Comparison of ENCODE assay signal across 8 cellular contexts in genomic region chr2:182717451-182718215, GRCh38. TPM values are rescaled to one million over a fixed set of nuclear protein-coding genes. Genes with fewer than 3 reads are reported as not detected.
DNase-seq lines count a peak whose midpoint lies in the region; ATAC-seq and TF ChIP-seq lines count a peak whose summit lies in the region.

No MANE protein-coding gene starts in this region.

- H3K4me1 Mint-ChIP-seq in natural killer cell (no peaks in the 10 kb centered on the region), neural progenitor cell (peaks cover 7% of the 10 kb centered on the region), progenitor cell of endocrine pancreas (ENCODE audit: low read depth) (peaks cover 9% of the 10 kb centered on the region)
- peaks cover 6 to 16% of the 10 kb centered on the region in 2 donors for H3K4me1 Mint-ChIP-seq in natural killer cell treated with Interleukin-12 subunit alpha and Interleukin-12 subunit beta and Interleukin-15 and Interleukin-18, amount 100 ng/mL, for 72 hours (ENCODE audit: low read depth in 2 of 2)
- peaks cover 3% of the 10 kb centered on the region for H3K4me1 Mint-ChIP-seq in activated CD4-positive, alpha-beta T cell treated with anti-CD3 and anti-CD28 coated beads for 36 hours

- H3K27ac Mint-ChIP-seq in natural killer cell (no peak overlapping the region), neural progenitor cell (no peak overlapping the region), progenitor cell of endocrine pancreas (no peak overlapping the region)
- no peak overlapping the region for H3K27ac Mint-ChIP-seq in natural killer cell treated with Interleukin-12 subunit alpha and Interleukin-12 subunit beta and Interleukin-15 and Interleukin-18, amount 100 ng/mL, for 72 hours
- no peak overlapping the region for H3K27ac Mint-ChIP-seq in activated CD4-positive, alpha-beta T cell treated with anti-CD3 and anti-CD28 coated beads for 36 hours

- no peaks in the 10 kb centered on the region for H3K9me3 Mint-ChIP-seq in natural killer cell
- H3K9me3 Mint-ChIP-seq in natural killer cell treated with Interleukin-12 subunit alpha and Interleukin-12 subunit beta and Interleukin-15 and Interleukin-18, amount 100 ng/mL, for 72 hours, result no peaks in the 10 kb centered on the region
- H3K9me3 Mint-ChIP-seq in neural progenitor cell, result no peaks in the 10 kb centered on the region
- H3K9me3 Mint-ChIP-seq in progenitor cell of endocrine pancreas (ENCODE audit: low read depth), result no peaks in the 10 kb centered on the region
- H3K9me3 Mint-ChIP-seq in activated CD4-positive, alpha-beta T cell treated with anti-CD3 and anti-CD28 coated beads for 36 hours (ENCODE audit: low read depth), result no peaks in the 10 kb centered on the region

- no peak for ATAC-seq in natural killer cell
- no peak for ATAC-seq in natural killer cell treated with Interleukin-12 subunit alpha and Interleukin-12 subunit beta and Interleukin-15 and Interleukin-18, amount 100 ng/mL, for 72 hours
- ATAC-seq in HG02981 (IDR thresholded peaks at IDR 0.05; ENCODE audit: unreplicated experiment), result peak; percentile 27
- ATAC-seq in activated CD4-positive, alpha-beta T cell treated with anti-CD3 and anti-CD28 coated beads for 36 hours, result no peak

- H3K27me3 Mint-ChIP-seq in natural killer cell (ENCODE audit: low read depth in 2 of 2) (peaks cover 6 to 12% of the 10 kb centered on the region in 2 donors), neural progenitor cell (ENCODE audit: insufficient read depth, low read depth) (peaks cover 3% of the 10 kb centered on the region), progenitor cell of endocrine pancreas (no peaks in the 10 kb centered on the region)
- peaks cover 15 to 18% of the 10 kb centered on the region in 2 donors for H3K27me3 Mint-ChIP-seq in natural killer cell treated with Interleukin-12 subunit alpha and Interleukin-12 subunit beta and Interleukin-15 and Interleukin-18, amount 100 ng/mL, for 72 hours
- no peaks in the 10 kb centered on the region for H3K27me3 Mint-ChIP-seq in activated CD4-positive, alpha-beta T cell treated with anti-CD3 and anti-CD28 coated beads for 36 hours

- peaks cover 25% of the 10 kb centered on the region for H3K79me2 ChIP-seq in neural progenitor cell (ENCODE audit: low read depth)

- H3K27me3 ChIP-seq in neural progenitor cell, result no peaks in the 10 kb centered on the region

- peaks cover 26% of the 10 kb centered on the region for H3K36me3 ChIP-seq in neural progenitor cell

- DNase-seq in natural killer cell (no peak), RPMI8226 (peak; percentile 86), neural progenitor cell (ENCODE audit: low spot score) (no peak), progenitor cell of endocrine pancreas (ENCODE audit: low spot score, unreplicated experiment) (no peak)
- no peak for DNase-seq in natural killer cell treated with Interleukin-12 subunit alpha and Interleukin-12 subunit beta and Interleukin-15 and Interleukin-18, amount 100 ng/mL, for 72 hours (ENCODE audit: low spot score)
- DNase-seq in stimulated activated CD4-positive, alpha-beta T cell treated with anti-CD3 and anti-CD28 coated beads, Interleukin-12 subunit alpha, Interleukin-12 subunit beta, amount 100 ng/mL, for 4 hours, result no peak
- no peak for DNase-seq in activated CD4-positive, alpha-beta T cell treated with anti-CD3 and anti-CD28 coated beads for 36 hours

- POLR2A ChIA-PET in activated CD4-positive, alpha-beta T cell treated with anti-CD3 and anti-CD28 coated beads for 36 hours (lab: Charles Lee), result interaction anchor here (0.6 kb wide), 1 partner anchor 928 kb away, joined by 3 read pairs; no protein-coding TSS in a partner anchor

- no peaks in the 10 kb centered on the region for H3K9me3 ChIP-seq in neural progenitor cell (ENCODE audit: low read depth)

- no peaks in the 10 kb centered on the region for H4K20me1 ChIP-seq in neural progenitor cell (ENCODE audit: low read depth)

- CTCF ChIA-PET in activated CD4-positive, alpha-beta T cell treated with anti-CD3 and anti-CD28 coated beads for 36 hours (lab: Charles Lee), result interaction anchor here (1.6 kb wide), 1 partner anchor 10 kb away, joined by 4 read pairs; no protein-coding TSS in a partner anchor

- H3K4me3 ChIP-seq in neural progenitor cell, result peak overlapping the region; percentile 85

- H3K4me3 Mint-ChIP-seq in natural killer cell, result peak overlapping the region; percentile 13
- H3K4me3 Mint-ChIP-seq in natural killer cell treated with Interleukin-12 subunit alpha and Interleukin-12 subunit beta and Interleukin-15 and Interleukin-18, amount 100 ng/mL, for 72 hours, result no peak overlapping the region
- H3K4me3 Mint-ChIP-seq in neural progenitor cell, result peak overlapping the region; percentile 0
- H3K4me3 Mint-ChIP-seq in progenitor cell of endocrine pancreas (ENCODE audit: low read depth), result no peak overlapping the region
- H3K4me3 Mint-ChIP-seq in activated CD4-positive, alpha-beta T cell treated with anti-CD3 and anti-CD28 coated beads for 36 hours, result no peak overlapping the region

- H3F3A ChIP-seq in neural progenitor cell (ENCODE audit: low read depth), result peaks cover 21% of the 10 kb centered on the region

- no peak overlapping the region for H3K9ac ChIP-seq in neural progenitor cell

- intact Hi-C loops in natural killer cell (cut with micrococcal nuclease), result loop anchor here (5.0 kb wide), 1 partner anchor 405 kb away; the partner anchor contains the start of gene NUP35
- intact Hi-C loops in activated CD4-positive, alpha-beta T cell treated with anti-CD3 and anti-CD28 coated beads for 36 hours (cut with DNase I, micrococcal nuclease), result loop anchor here (2.0 to 5.0 kb wide), 5 partner anchors 51 to 1735 kb away; partner anchors contain the start of genes NUP35 (in 2 of the 2), ITPRID2 (in 1 of the 2), NCKAP1 (in 1 of the 2) and UBE2E3 (in 1 of the 2)

- H3K4me1 ChIP-seq in neural progenitor cell, result peaks cover 18% of the 10 kb centered on the region

- H2AFZ ChIP-seq in neural progenitor cell (replicated peaks), result no peak overlapping the region

- H3K27ac ChIP-seq in neural progenitor cell, result no peak overlapping the region

- peak overlapping the region; percentile 97 for H3K4me2 ChIP-seq in neural progenitor cell

- no peak for TF ChIP-seq CTCF in natural killer cell (IDR thresholded peaks at IDR 0.05)
- no peak for TF ChIP-seq CTCF in neural progenitor cell (IDR thresholded peaks at IDR 0.05)
- TF ChIP-seq CTCF in progenitor cell of endocrine pancreas (IDR thresholded peaks at IDR 0.05; ENCODE audit: unreplicated experiment), result no peak

- H3K36me3 Mint-ChIP-seq in natural killer cell, result no peaks in the 10 kb centered on the region
- H3K36me3 Mint-ChIP-seq in natural killer cell treated with Interleukin-12 subunit alpha and Interleukin-12 subunit beta and Interleukin-15 and Interleukin-18, amount 100 ng/mL, for 72 hours, result no peaks in the 10 kb centered on the region
- no peaks in the 10 kb centered on the region for H3K36me3 Mint-ChIP-seq in neural progenitor cell
- peaks cover 2% of the 10 kb centered on the region for H3K36me3 Mint-ChIP-seq in progenitor cell of endocrine pancreas (ENCODE audit: insufficient read depth)
- peaks cover 4% of the 10 kb centered on the region for H3K36me3 Mint-ChIP-seq in activated CD4-positive, alpha-beta T cell treated with anti-CD3 and anti-CD28 coated beads for 36 hours (ENCODE audit: low read depth)

RNA-seq across cellular contexts. Expression of gene DNAJC10, which starts 1.6 kb away (rescaled TPM):
- total RNA-seq in natural killer cell (10 to 100 TPM; 56.4 to 63.0 (median 60.6) TPM), neural progenitor cell (ENCODE audit: low replicate concordance) (90.6 and 174 TPM in 2 replicates), progenitor cell of endocrine pancreas (261 and 262 TPM in 2 replicates)
- total RNA-seq in natural killer cell treated with Interleukin-12 subunit alpha and Interleukin-12 subunit beta and Interleukin-15 and Interleukin-18, amount 100 ng/mL, for 72 hours, result 10 to 100 TPM; 63.6 to 67.7 TPM
- total RNA-seq in activated CD4-positive, alpha-beta T cell treated with anti-CD3 and anti-CD28 coated beads for 36 hours, result 10 to 100 TPM; 41.7 to 48.9 TPM

Comparison
In these comparisons a context has a peak if more than half of its experiments do, and no peak if none do; other contexts are left out.
1. H3K4me3 Mint-ChIP-seq: peak in natural killer cell (single experiment) and neural progenitor cell (single experiment); none in natural killer cell treated with Interleukin-12 subunit alpha and Interleukin-12 subunit beta and Interleukin-15 and Interleukin-18, amount 100 ng/mL, for 72 hours (single experiment), progenitor cell of endocrine pancreas (single experiment) and activated CD4-positive, alpha-beta T cell treated with anti-CD3 and anti-CD28 coated beads for 36 hours (single experiment).